ENCODE assay signal across 8 cellular contexts in genomic region chr11:57325735-57326048, GRCh38. TPM values are rescaled to one million over a fixed set of nuclear protein-coding genes. Genes with fewer than 3 reads are reported as not detected.
A peak's percentile ranks its signal among the peaks of the same experiment; 100 is the strongest.
DNase-seq lines count a peak whose midpoint lies in the region; ATAC-seq and TF ChIP-seq lines count a peak whose summit lies in the region.

No MANE protein-coding gene starts in this region.

- no peaks in the 10 kb centered on the region for H3K9me3 Mint-ChIP-seq in activated T-helper 1 cell treated with anti-CD3 and anti-CD28 coated beads, Interleukin-12 subunit alpha, Interleukin-12 subunit beta, Interleukin-2, Interleukin-4 antibody, amounts not matched to agents 30 ng/mL and 10 ng/mL and 1 ng/mL, durations not matched to agents 14 hours and 24 hours and 36 hours

- peak overlapping the region; percentile 84 to 94 (median 85) for H3K9ac ChIP-seq in skeletal muscle tissue (ENCODE audit: low read depth in 1 of 3, low read length in 3 of 3)

- TF ChIP-seq CTCF in GM13977 (IDR thresholded peaks at IDR 0.05; ENCODE audit: extremely low read depth, insufficient read depth, missing control alignments): no peak

- H3K27me3 ChIP-seq in skeletal muscle tissue (ENCODE audit: control insufficient read depth in 3 of 3, insufficient read depth in 3 of 3, low read length in 3 of 3): no peaks in the 10 kb centered on the region

- no peaks in the 10 kb centered on the region for H3K27me3 Mint-ChIP-seq in activated T-helper 1 cell treated with anti-CD3 and anti-CD28 coated beads, Interleukin-12 subunit alpha, Interleukin-12 subunit beta, Interleukin-2, Interleukin-4 antibody, amounts not matched to agents 30 ng/mL and 10 ng/mL and 1 ng/mL, durations not matched to agents 14 hours and 24 hours and 36 hours (ENCODE audit: insufficient read depth)

- H3K27ac Mint-ChIP-seq in activated T-helper 1 cell treated with anti-CD3 and anti-CD28 coated beads, Interleukin-12 subunit alpha, Interleukin-12 subunit beta, Interleukin-2, Interleukin-4 antibody, amounts not matched to agents 30 ng/mL and 10 ng/mL and 1 ng/mL, durations not matched to agents 14 hours and 24 hours and 36 hours: peak overlapping the region; percentile 91

- DNase-seq in Right ventricle myocardium inferior (ENCODE audit: missing footprints) (peak; percentile 80), cardiac septum (ENCODE audit: low spot score) (no peak), left ventricle myocardium superior (peak; percentile 57), GM13977 (ENCODE audit: low spot score) (no peak), EL (no peak)
- DNase-seq in activated T-helper 1 cell treated with anti-CD3 and anti-CD28 coated beads, Interleukin-12 subunit alpha, Interleukin-12 subunit beta, Interleukin-2, Interleukin-4 antibody, amounts not matched to agents 30 ng/mL and 10 ng/mL and 1 ng/mL, durations not matched to agents 14 hours and 24 hours and 36 hours (ENCODE audit: low spot score): no peak

- H3K4me1 ChIP-seq in skeletal muscle tissue (ENCODE audit: control insufficient read depth in 3 of 3, insufficient read depth in 3 of 3, low read length in 3 of 3): peaks cover 39 to 47% (median 40%) of the 10 kb centered on the region in 3 donors

- peak overlapping the region; percentile 85 for H3K4me3 Mint-ChIP-seq in activated T-helper 1 cell treated with anti-CD3 and anti-CD28 coated beads, Interleukin-12 subunit alpha, Interleukin-12 subunit beta, Interleukin-2, Interleukin-4 antibody, amounts not matched to agents 30 ng/mL and 10 ng/mL and 1 ng/mL, durations not matched to agents 14 hours and 24 hours and 36 hours

- intact Hi-C loops in Right ventricle myocardium inferior (cut with DNase I) (loop anchor here (1.0 kb wide), 1 partner anchor 10 kb away; the partner anchor contains the start of gene SSRP1), cardiac septum (cut with DNase I) (no loop called here), left ventricle myocardium superior (cut with micrococcal nuclease) (no loop called here)
- intact Hi-C loops in activated T-helper 1 cell treated with anti-CD3 and anti-CD28 coated beads, Interleukin-12 subunit alpha, Interleukin-12 subunit beta, Interleukin-2, Interleukin-4 antibody, amounts not matched to agents 30 ng/mL and 10 ng/mL and 1 ng/mL, durations not matched to agents 14 hours and 24 hours and 36 hours (cut with micrococcal nuclease): loop anchor here (1.0 kb wide), 5 partner anchors 10 to 1254 kb away; partner anchors contain the start of genes SSRP1 and ZFP91

- H3K36me3 ChIP-seq in skeletal muscle tissue (ENCODE audit: control insufficient read depth in 3 of 3, insufficient read depth in 3 of 3, low read length in 3 of 3): peaks cover 42 to 47% (median 47%) of the 10 kb centered on the region in 3 donors

- H3K9me3 ChIP-seq in skeletal muscle tissue (ENCODE audit: control insufficient read depth in 3 of 3, low read length in 3 of 3): no peaks in the 10 kb centered on the region

- H3K4me1 Mint-ChIP-seq in activated T-helper 1 cell treated with anti-CD3 and anti-CD28 coated beads, Interleukin-12 subunit alpha, Interleukin-12 subunit beta, Interleukin-2, Interleukin-4 antibody, amounts not matched to agents 30 ng/mL and 10 ng/mL and 1 ng/mL, durations not matched to agents 14 hours and 24 hours and 36 hours (ENCODE audit: low read depth): peaks cover 61% of the 10 kb centered on the region

- in situ Hi-C loops in GM13977 (cut with MboI; ENCODE audit: low pct_unique_long_range_greater_than_20kb, low sequenced_read_pairs, unreplicated experiment): no loop called here

- H3K4me3 ChIP-seq in skeletal muscle tissue (ENCODE audit: low read length in 3 of 3): peak overlapping the region; percentile 78 to 89 (median 83)

- ATAC-seq in Right ventricle myocardium inferior: no peak
- ATAC-seq in left ventricle myocardium superior: peak; percentile 16
- ATAC-seq in HG03469 (IDR thresholded peaks at IDR 0.05; ENCODE audit: unreplicated experiment): no peak

- peak overlapping the region; percentile 95 for H3K27ac ChIP-seq in skeletal muscle tissue (ENCODE audit: low read depth, low read length)

- peaks cover 50% of the 10 kb centered on the region for H3K36me3 Mint-ChIP-seq in activated T-helper 1 cell treated with anti-CD3 and anti-CD28 coated beads, Interleukin-12 subunit alpha, Interleukin-12 subunit beta, Interleukin-2, Interleukin-4 antibody, amounts not matched to agents 30 ng/mL and 10 ng/mL and 1 ng/mL, durations not matched to agents 14 hours and 24 hours and 36 hours (ENCODE audit: low read depth)

RNA-seq across cellular contexts. Expression of gene TNKS1BP1, which starts 0.9 kb away (rescaled TPM):
- total RNA-seq in Right ventricle myocardium inferior (51.2 TPM), cardiac septum (36.2 TPM), left ventricle myocardium superior (44.4 TPM), skeletal muscle tissue (65.2 TPM)
- total RNA-seq in activated T-helper 1 cell treated with anti-CD3 and anti-CD28 coated beads, Interleukin-12 subunit alpha, Interleukin-12 subunit beta, Interleukin-2, Interleukin-4 antibody, amounts not matched to agents 30 ng/mL and 10 ng/mL and 1 ng/mL, durations not matched to agents 14 hours and 24 hours and 36 hours: 22.1 and 24.3 TPM in 2 replicates

RNA-seq across cellular contexts. Expression of gene SSRP1, which starts 10.0 kb away (rescaled TPM):
- total RNA-seq in Right ventricle myocardium inferior (33.8 TPM), cardiac septum (35.4 TPM), left ventricle myocardium superior (38.4 TPM), skeletal muscle tissue (38.6 TPM)
- total RNA-seq in activated T-helper 1 cell treated with anti-CD3 and anti-CD28 coated beads, Interleukin-12 subunit alpha, Interleukin-12 subunit beta, Interleukin-2, Interleukin-4 antibody, amounts not matched to agents 30 ng/mL and 10 ng/mL and 1 ng/mL, durations not matched to agents 14 hours and 24 hours and 36 hours: 235 and 239 TPM in 2 replicates

RNA-seq across cellular contexts. Expression of gene P2RX3, which starts 12.5 kb away (rescaled TPM):
- 3.2 TPM for total RNA-seq in Right ventricle myocardium inferior
- total RNA-seq in cardiac septum: 0.48 TPM
- total RNA-seq in activated T-helper 1 cell treated with anti-CD3 and anti-CD28 coated beads, Interleukin-12 subunit alpha, Interleukin-12 subunit beta, Interleukin-2, Interleukin-4 antibody, amounts not matched to agents 30 ng/mL and 10 ng/mL and 1 ng/mL, durations not matched to agents 14 hours and 24 hours and 36 hours: not detected in 2 replicates
- total RNA-seq in left ventricle myocardium superior: 4.5 TPM
- total RNA-seq in skeletal muscle tissue: 1.6 TPM

RNA-seq across cellular contexts. Expression of gene PRG3, which starts 55.3 kb away (rescaled TPM):
- total RNA-seq in Right ventricle myocardium inferior: not detected
- total RNA-seq in cardiac septum: not detected
- total RNA-seq in activated T-helper 1 cell treated with anti-CD3 and anti-CD28 coated beads, Interleukin-12 subunit alpha, Interleukin-12 subunit beta, Interleukin-2, Interleukin-4 antibody, amounts not matched to agents 30 ng/mL and 10 ng/mL and 1 ng/mL, durations not matched to agents 14 hours and 24 hours and 36 hours: not detected in 2 replicates
- not detected for total RNA-seq in left ventricle myocardium superior
- 2.6 TPM for total RNA-seq in skeletal muscle tissue

Comparison
In these comparisons a context has a peak if more than half of its experiments do, and no peak if none do; other contexts are left out.
1. DNase-seq: peak in Right ventricle myocardium inferior (single experiment) and left ventricle myocardium superior (single experiment); none in cardiac septum (single experiment), activated T-helper 1 cell treated with anti-CD3 and anti-CD28 coated beads, Interleukin-12 subunit alpha, Interleukin-12 subunit beta, Interleukin-2, Interleukin-4 antibody, amounts not matched to agents 30 ng/mL and 10 ng/mL and 1 ng/mL, durations not matched to agents 14 hours and 24 hours and 36 hours (single experiment), GM13977 (single experiment) and EL (single experiment).
2. intact Hi-C loops: an anchor here in Right ventricle myocardium inferior (1.0 kb wide) and activated T-helper 1 cell treated with anti-CD3 and anti-CD28 coated beads, Interleukin-12 subunit alpha, Interleukin-12 subunit beta, Interleukin-2, Interleukin-4 antibody, amounts not matched to agents 30 ng/mL and 10 ng/mL and 1 ng/mL, durations not matched to agents 14 hours and 24 hours and 36 hours (1.0 kb wide); none called in cardiac septum and left ventricle myocardium superior.